ENCODE assay signal across 11 cellular contexts in the genomic region with DNA sequence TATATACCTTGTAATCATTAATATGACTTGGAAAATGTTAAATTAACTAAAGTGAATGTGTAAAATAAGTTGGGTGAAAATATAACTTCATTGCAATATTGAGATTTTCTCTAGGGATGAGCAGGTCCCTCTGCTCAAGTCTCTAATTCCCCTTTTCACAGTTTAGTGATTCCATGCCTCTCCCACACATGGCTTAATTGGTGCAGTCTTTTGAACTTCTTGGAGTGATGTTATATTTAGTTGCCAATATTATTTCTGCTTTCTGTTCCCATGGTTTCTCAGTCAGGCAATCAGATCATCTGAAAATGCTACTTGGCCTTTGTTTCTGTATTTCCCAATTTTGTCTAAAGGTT.
DNase-seq lines count a peak whose midpoint lies in the region; ATAC-seq, FAIRE-seq and TF ChIP-seq lines count a peak whose summit lies in the region.
"Had no signal": no experiment of that assay in that cellular context is flagged by ENCODE, and none has a peak within 500 bp of the region (broad histone marks: within the 10 kb centered on the region; RNA-seq: fewer than 3 reads in every experiment).

No MANE protein-coding gene starts in this region.

- no peaks in the 10 kb centered on the region for H3K9me1 ChIP-seq in keratinocyte (ENCODE audit: control insufficient read depth, extremely low read depth, insufficient read depth, low read length)

- H3K9me3 Mint-ChIP-seq in activated T-helper 1 cell treated with anti-CD3 and anti-CD28 coated beads, Interleukin-12 subunit alpha, Interleukin-12 subunit beta, Interleukin-2, Interleukin-4 antibody, amounts not matched to agents 30 ng/mL and 10 ng/mL and 1 ng/mL, durations not matched to agents 14 hours and 24 hours and 36 hours, result no peaks in the 10 kb centered on the region

- H3K27ac ChIP-seq in HCT116 (ENCODE audit: low read depth, low read length) (no peak overlapping the region), keratinocyte (ENCODE audit: control insufficient read depth, insufficient read depth, low read length) (peak overlapping the region; percentile 70)

- H3K4me1 Mint-ChIP-seq in activated T-helper 1 cell treated with anti-CD3 and anti-CD28 coated beads, Interleukin-12 subunit alpha, Interleukin-12 subunit beta, Interleukin-2, Interleukin-4 antibody, amounts not matched to agents 30 ng/mL and 10 ng/mL and 1 ng/mL, durations not matched to agents 14 hours and 24 hours and 36 hours (ENCODE audit: low read depth), result no peaks in the 10 kb centered on the region

- no peak for FAIRE-seq in keratinocyte (lab: Jason Lieb, UNC)
- FAIRE-seq: small intestine had no signal

- H3K4me3 Mint-ChIP-seq in activated T-helper 1 cell treated with anti-CD3 and anti-CD28 coated beads, Interleukin-12 subunit alpha, Interleukin-12 subunit beta, Interleukin-2, Interleukin-4 antibody, amounts not matched to agents 30 ng/mL and 10 ng/mL and 1 ng/mL, durations not matched to agents 14 hours and 24 hours and 36 hours, result no peak overlapping the region

- RAD21 ChIA-PET in HCT116 (lab: Charles Lee; ENCODE audit: low non-redundant PET in 1 of 2, low total read pairs in 2 of 2, uncharacterized antibody in 2 of 2, unreplicated experiment in 2 of 2), result no interaction called here

- dilution Hi-C loops in keratinocyte (cut with MboI; ENCODE audit: extremely low pct_ligation_motif_present, low sequenced_read_pairs), result no loop called here

- no peaks in the 10 kb centered on the region for H3K36me3 Mint-ChIP-seq in activated T-helper 1 cell treated with anti-CD3 and anti-CD28 coated beads, Interleukin-12 subunit alpha, Interleukin-12 subunit beta, Interleukin-2, Interleukin-4 antibody, amounts not matched to agents 30 ng/mL and 10 ng/mL and 1 ng/mL, durations not matched to agents 14 hours and 24 hours and 36 hours (ENCODE audit: low read depth)

- no TSS peak for BruUV-seq in HCT116 (replicated peaks; lab: Mats Ljungman, UMichigan)

- H3K9me3 ChIP-seq in HCT116 (ENCODE audit: control insufficient read depth in 1 of 2, insufficient read depth in 1 of 2, low read depth in 1 of 2, low read length in 2 of 2) (no peaks in the 10 kb centered on the region), keratinocyte (ENCODE audit: control insufficient read depth, low read depth, low read length) (peaks cover 4% of the 10 kb centered on the region)
- H3K9me3 ChIP-seq: mucosa of descending colon had no signal

- POLR2A ChIA-PET in HCT116 (lab: Charles Lee), result no interaction called here

- H3K79me2 ChIP-seq in HCT116 (ENCODE audit: insufficient read depth, low read length) (no peaks in the 10 kb centered on the region), keratinocyte (ENCODE audit: control insufficient read depth, insufficient read depth, low read length) (no peaks in the 10 kb centered on the region)

- no peak for DNase-seq in HCT116 (ENCODE audit: low read depth, low spot score)
- no peak for DNase-seq in keratinocyte (ENCODE audit: low read depth, low spot score)
- no peak for DNase-seq in SIG-M5 (lab: John Stamatoyannopoulos, UW)
- no peak for DNase-seq in activated T-helper 1 cell treated with anti-CD3 and anti-CD28 coated beads, Interleukin-12 subunit alpha, Interleukin-12 subunit beta, Interleukin-2, Interleukin-4 antibody, amounts not matched to agents 30 ng/mL and 10 ng/mL and 1 ng/mL, durations not matched to agents 14 hours and 24 hours and 36 hours (ENCODE audit: low spot score)
- no peak for DNase-seq in GM03348 (ENCODE audit: low spot score)
- no peak for DNase-seq in pons (ENCODE audit: low spot score)
- DNase-seq: mucosa of descending colon, small intestine, T1000 had no signal

- H3K4me2 ChIP-seq in HCT116 (ENCODE audit: low read length) (peak overlapping the region; percentile 42), keratinocyte (ENCODE audit: control insufficient read depth, extremely low read depth, insufficient read depth, low read depth, low read length) (peak overlapping the region; percentile 11)

- CTCF ChIA-PET in HCT116 (lab: Charles Lee), result no interaction called here

- H3K4me3 ChIP-seq in HCT116 (replicated peaks in 1 of 2; ENCODE audit: low read depth in 1 of 2, low read length in 2 of 2) (no peak overlapping the region), keratinocyte (ENCODE audit: control insufficient read depth in 2 of 3, extremely low read depth in 1 of 3, insufficient read depth in 2 of 3, low read depth in 1 of 3, low read length in 3 of 3) (no peak overlapping the region)
- H3K4me3 ChIP-seq: mucosa of descending colon had no signal

- H2AFZ ChIP-seq in HCT116 (ENCODE audit: low read depth, low read length, poor library complexity, severe bottlenecking) (no peak overlapping the region), keratinocyte (ENCODE audit: control insufficient read depth, low read length) (peak overlapping the region; percentile 38)

- H4K20me1 ChIP-seq in HCT116 (ENCODE audit: insufficient read depth), result no peaks in the 10 kb centered on the region
- H4K20me1 ChIP-seq in keratinocyte (ENCODE audit: control insufficient read depth, extremely low read depth, insufficient read depth, low read length), result no peaks in the 10 kb centered on the region

- H3K4me1 ChIP-seq in HCT116 (ENCODE audit: control insufficient read depth in 1 of 2, insufficient read depth in 2 of 2, low read length in 2 of 2), result peaks cover 0 to 18% of the 10 kb centered on the region in 2 experiments; a peak in 3 of 4 replicates
- peaks cover 15% of the 10 kb centered on the region for H3K4me1 ChIP-seq in keratinocyte (ENCODE audit: control insufficient read depth, extremely low read depth, insufficient read depth, low read length)

- no peak overlapping the region for H3K9ac ChIP-seq in HCT116 (ENCODE audit: low read length)
- H3K9ac ChIP-seq in keratinocyte (ENCODE audit: control insufficient read depth, extremely low read depth, insufficient read depth, low read length), result no peak overlapping the region

- H3K27me3 ChIP-seq in HCT116 (ENCODE audit: insufficient read depth, low read length) (no peaks in the 10 kb centered on the region), keratinocyte (ENCODE audit: control insufficient read depth, extremely low read depth, insufficient read depth, low read length) (no peaks in the 10 kb centered on the region)

- no peak for TF ChIP-seq RAD21 in HCT116 (IDR thresholded peaks at IDR 0.05; ENCODE audit: low read depth)

- ATAC-seq in GM18868 (IDR thresholded peaks at IDR 0.05; ENCODE audit: unreplicated experiment) (peak; percentile 52), HCT116 (no peak), HG03520 (IDR thresholded peaks at IDR 0.05; ENCODE audit: unreplicated experiment) (peak; percentile 31)
- ATAC-seq: mucosa of descending colon had no signal

- H3K36me3 ChIP-seq in HCT116 (ENCODE audit: control insufficient read depth in 1 of 2, insufficient read depth in 2 of 2, low read length in 2 of 2) (no peaks in the 10 kb centered on the region), keratinocyte (ENCODE audit: control insufficient read depth in 2 of 2, extremely low read depth in 1 of 2, insufficient read depth in 2 of 2, low read length in 2 of 2) (no peaks in the 10 kb centered on the region)

- H3K27ac Mint-ChIP-seq in activated T-helper 1 cell treated with anti-CD3 and anti-CD28 coated beads, Interleukin-12 subunit alpha, Interleukin-12 subunit beta, Interleukin-2, Interleukin-4 antibody, amounts not matched to agents 30 ng/mL and 10 ng/mL and 1 ng/mL, durations not matched to agents 14 hours and 24 hours and 36 hours, result no peak overlapping the region

- no peaks in the 10 kb centered on the region for H3K9me2 ChIP-seq in HCT116 (ENCODE audit: insufficient read depth)

- no peak for TF ChIP-seq CTCF in HCT116 (IDR thresholded peaks at IDR 0.05 in 2 of 3, conservative IDR thresholded peaks at IDR 0.05 in 1 of 3; ENCODE audit: borderline replicate concordance in 1 of 3, insufficient read depth in 1 of 3, low read depth in 2 of 3, low read length in 2 of 3)
- TF ChIP-seq CTCF in keratinocyte (optimal IDR thresholded peaks at IDR 0.05 in 1 of 3, IDR thresholded peaks at IDR 0.05 in 1 of 3, conservative IDR thresholded peaks at IDR 0.05 in 1 of 3; ENCODE audit: extremely low read depth in 1 of 3, insufficient read depth in 2 of 3, low read length in 3 of 3), result no peak

- intact Hi-C loops in HCT116 (cut with micrococcal nuclease), result no loop called here
- intact Hi-C loops in activated T-helper 1 cell treated with anti-CD3 and anti-CD28 coated beads, Interleukin-12 subunit alpha, Interleukin-12 subunit beta, Interleukin-2, Interleukin-4 antibody, amounts not matched to agents 30 ng/mL and 10 ng/mL and 1 ng/mL, durations not matched to agents 14 hours and 24 hours and 36 hours (cut with micrococcal nuclease), result no loop called here

- no peak for TF ChIP-seq POLR2A in HCT116 (IDR thresholded peaks at IDR 0.05; ENCODE audit: borderline replicate concordance, extremely low read depth, insufficient read depth, insufficient read length)

- H3K27me3 Mint-ChIP-seq in activated T-helper 1 cell treated with anti-CD3 and anti-CD28 coated beads, Interleukin-12 subunit alpha, Interleukin-12 subunit beta, Interleukin-2, Interleukin-4 antibody, amounts not matched to agents 30 ng/mL and 10 ng/mL and 1 ng/mL, durations not matched to agents 14 hours and 24 hours and 36 hours (ENCODE audit: insufficient read depth), result no peaks in the 10 kb centered on the region

TF ChIP-seq in HCT116, 20 proteins besides CTCF, POLR2A, EP300 and RAD21:
- TF ChIP-seq FOSL1 (IDR thresholded peaks at IDR 0.05; ENCODE audit: low read depth) (no peak), YY1 (IDR thresholded peaks at IDR 0.05; ENCODE audit: extremely low read depth, insufficient replicate concordance, low read depth, low read length) (no peak), EZH2 (IDR thresholded peaks at IDR 0.05) (no peak), CBX3 (IDR thresholded peaks at IDR 0.05; ENCODE audit: low read depth) (no peak; the same call in 1 of the 2 replicates), SP1 (IDR thresholded peaks at IDR 0.05; ENCODE audit: low read depth) (0 out of 2 replicates have a peak, but pooled peaks have one; percentile 4)
